ENCODE assay signal across 8 cellular contexts in the genomic region with DNA sequence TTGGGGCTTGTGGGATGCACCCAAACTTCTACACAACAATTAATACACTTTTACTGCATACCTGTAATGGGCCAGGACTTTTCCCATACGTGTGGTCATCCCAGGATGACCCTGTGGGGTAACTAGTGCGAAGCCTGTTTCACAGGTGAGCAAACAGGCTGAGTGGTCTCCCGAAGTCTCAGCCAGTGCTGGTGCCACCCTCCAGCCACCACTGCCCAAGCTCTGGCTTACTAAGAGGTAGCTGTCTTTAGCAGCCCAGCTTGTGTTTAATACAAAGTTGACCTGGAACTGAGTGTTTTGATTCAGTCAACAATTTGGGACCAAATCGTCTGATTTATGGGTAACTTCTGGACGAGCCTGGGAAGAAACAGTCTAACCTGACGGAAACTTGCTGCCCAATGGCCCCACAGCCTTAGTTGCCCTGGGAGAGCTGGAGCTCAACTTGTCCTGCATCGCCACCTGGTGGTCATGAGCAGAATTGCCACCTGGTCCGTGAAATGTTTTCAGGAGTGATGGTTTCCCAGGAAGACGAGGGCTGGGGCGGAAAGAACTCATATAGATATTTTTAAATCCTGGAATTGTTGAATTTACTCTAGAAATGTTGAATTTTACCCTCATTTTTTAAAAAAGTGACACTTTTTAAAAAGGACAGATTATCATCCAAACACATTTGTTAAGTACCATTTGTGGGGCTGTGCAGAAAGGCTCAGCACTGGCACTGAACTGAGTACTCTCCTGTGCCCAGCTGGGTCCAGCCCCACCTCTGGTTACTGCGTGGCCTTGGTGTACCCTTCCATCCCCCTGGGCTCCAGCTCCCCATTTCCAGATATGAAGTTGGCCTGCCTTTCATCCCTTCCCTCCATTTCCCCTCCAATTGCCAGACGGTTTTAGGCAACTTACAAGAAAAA.
DNase-seq lines count a peak whose midpoint lies in the region; ATAC-seq and TF ChIP-seq lines count a peak whose summit lies in the region.

No MANE protein-coding gene starts in this region.

- POLR2A ChIA-PET in RWPE1 (lab: Yijun Ruan, JAX; ENCODE audit: low non-redundant PET), result no interaction called here

- H3K27ac ChIP-seq in RWPE1 (peak overlapping the region; percentile 26), substantia nigra (ENCODE audit: low read depth, low read length, poor library complexity, severe bottlenecking) (no peak overlapping the region)

- H3K4me3 ChIP-seq in fibroblast of villous mesenchyme (ENCODE audit: low read depth, low read length), result no peak overlapping the region

- DNase-seq in GM04504 (ENCODE audit: low read depth) (peak; percentile 60), HuH-7 (ENCODE audit: low spot score) (peak; percentile 84), RWPE1 (ENCODE audit: low spot score) (peak; percentile 77), fibroblast of villous mesenchyme (ENCODE audit: low read depth) (peak; percentile 82), non-pigmented ciliary epithelial cell (ENCODE audit: low read depth) (peak; percentile 58), substantia nigra (lab: John Stamatoyannopoulos, UW) (peak in 48 of 49 donors; percentile 7 to 87 (median 68))
- DNase-seq in activated T-helper 1 cell treated with anti-CD3 and anti-CD28 coated beads, Interleukin-2, amount 50 U/mL, for 16 hours (ENCODE audit: low read depth in 1 of 2, low spot score in 1 of 2), result peak; percentile 60 to 66

- ATAC-seq in GM18520 (IDR thresholded peaks at IDR 0.05; ENCODE audit: unreplicated experiment), result no peak

- peak; percentile 91 for TF ChIP-seq CTCF in RWPE1 (conservative IDR thresholded peaks at IDR 0.05; ENCODE audit: low read depth)
- TF ChIP-seq CTCF in fibroblast of villous mesenchyme (IDR thresholded peaks at IDR 0.05; ENCODE audit: insufficient read depth, low read depth, low read length), result peak; percentile 96

- CTCF ChIA-PET in RWPE1 (lab: Yijun Ruan, JAX), result interaction anchor here (0.6 to 2.0 kb wide), 13 partner anchors 10 to 680 kb away, joined by 3 to 13 read pairs (median 5); no protein-coding TSS in a partner anchor
